In genomic region chr3:15346516-15346915, GRCh38 we compare ENCODE assay signal across 13 cellular contexts.
"Had no signal": no experiment of that assay in that cellular context is flagged by ENCODE, and none has a peak within 500 bp of the region (broad histone marks: within the 10 kb centered on the region; RNA-seq: fewer than 3 reads in every experiment).

No MANE protein-coding gene starts in this region.

- H3K27me3 ChIP-seq: brain microvascular endothelial cell, neutrophil, uterus had no signal

- H3K27ac Mint-ChIP-seq: activated CD8-positive, alpha-beta T cell treated with anti-CD3 and anti-CD28 coated beads for 36 hours; activated naive CD4-positive, alpha-beta T cell treated with anti-CD3 and anti-CD28 coated beads, Interleukin-2, amount 50 U/mL, for 72 hours had no signal

- H3K27ac ChIP-seq: brain microvascular endothelial cell, neutrophil, uterus had no signal

- H3K36me3 ChIP-seq: brain microvascular endothelial cell, neutrophil, uterus had no signal

- H3K4me1 ChIP-seq: uterus had no signal

- DNase-seq: activated CD8-positive, alpha-beta memory T cell treated with anti-CD3 and anti-CD28 coated beads, Interleukin-2, amount 50 U/mL, for 4 hours; activated CD8-positive, alpha-beta T cell treated with anti-CD3 and anti-CD28 coated beads for 36 hours; brain microvascular endothelial cell; cerebellar nuclear complex; dermis blood vessel endothelial cell; hippocampal formation; retina; stimulated activated CD4-positive, alpha-beta T cell treated with anti-CD3 and anti-CD28 coated beads, Interleukin-15, amount 100 ng/mL, for 24 hours; stimulated activated CD4-positive, alpha-beta T cell treated with anti-CD3 and anti-CD28 coated beads, Interleukin-4, amount 100 ng/mL, for 4 hours; T-helper 9 cell; uterus had no signal

- H3K4me3 Mint-ChIP-seq: activated CD8-positive, alpha-beta T cell treated with anti-CD3 and anti-CD28 coated beads for 36 hours had no signal

- H3K27me3 Mint-ChIP-seq: activated CD8-positive, alpha-beta T cell treated with anti-CD3 and anti-CD28 coated beads for 36 hours had no signal

- ATAC-seq: activated CD8-positive, alpha-beta T cell treated with anti-CD3 and anti-CD28 coated beads for 36 hours; activated naive CD4-positive, alpha-beta T cell treated with anti-CD3 and anti-CD28 coated beads, Interleukin-2, amount 50 U/mL, for 72 hours had no signal

- H3K9me3 ChIP-seq: neutrophil had no signal

- H3K4me3 ChIP-seq: uterus had no signal
